9 cellular contexts compared by ENCODE assay signal in genomic region chr20:49889943-49890650, GRCh38. TPM values are rescaled to one million over a fixed set of nuclear protein-coding genes. Genes with fewer than 3 reads are reported as not detected.
A peak's percentile ranks its signal among the peaks of the same experiment; 100 is the strongest.
DNase-seq lines count a peak whose midpoint lies in the region; ATAC-seq, FAIRE-seq and TF ChIP-seq lines count a peak whose summit lies in the region.
"Had no signal": no experiment of that assay in that cellular context is flagged by ENCODE, and none has a peak within 500 bp of the region (broad histone marks: within the 10 kb centered on the region; RNA-seq: fewer than 3 reads in every experiment).

No MANE protein-coding gene starts in this region.

- H3K9me3 ChIP-seq in RWPE2 (ENCODE audit: severe bottlenecking) (no peaks in the 10 kb centered on the region), keratinocyte (ENCODE audit: control insufficient read depth, low read depth, low read length) (no peaks in the 10 kb centered on the region), stomach (no peaks in the 10 kb centered on the region)
- H3K9me3 ChIP-seq: suprapubic skin had no signal

- no peak overlapping the region for H3K56ac ChIP-seq in mesendoderm (ENCODE audit: low read length)

- no peak overlapping the region for H3K9ac ChIP-seq in keratinocyte (ENCODE audit: control insufficient read depth, extremely low read depth, insufficient read depth, low read length)
- no peak overlapping the region for H3K9ac ChIP-seq in mesendoderm (ENCODE audit: low read length)

- no peak overlapping the region for H3K4ac ChIP-seq in mesendoderm (ENCODE audit: low read depth, low read length)

- H3K4me2 ChIP-seq in keratinocyte (ENCODE audit: control insufficient read depth, extremely low read depth, insufficient read depth, low read depth, low read length) (no peak overlapping the region), mesendoderm (ENCODE audit: low read length) (no peak overlapping the region)

- H3K23ac ChIP-seq in mesendoderm (ENCODE audit: low read length), result no peak overlapping the region

- dilution Hi-C loops in keratinocyte (cut with MboI; ENCODE audit: extremely low pct_ligation_motif_present, low sequenced_read_pairs), result no loop called here

- ATAC-seq in RWPE2 (ENCODE audit: low read depth), result peak; percentile 17; the same call in 1 of the 3 replicates
- ATAC-seq in HG03039 (IDR thresholded peaks at IDR 0.05; ENCODE audit: unreplicated experiment), result no peak
- ATAC-seq in HG03342 (IDR thresholded peaks at IDR 0.05; ENCODE audit: unreplicated experiment), result no peak

- H2BK120ac ChIP-seq in mesendoderm (ENCODE audit: low read depth, low read length), result no peak overlapping the region

- intact Hi-C loops in stomach (cut with DNase I; ENCODE audit: low total_unique reads), result loop anchor here (2.0 kb wide), 1 partner anchor 279 kb away; no protein-coding TSS in a partner anchor

- H3K4me3 ChIP-seq in RWPE2 (ENCODE audit: severe bottlenecking) (no peak overlapping the region), keratinocyte (ENCODE audit: control insufficient read depth in 2 of 3, extremely low read depth in 1 of 3, insufficient read depth in 2 of 3, low read depth in 1 of 3, low read length in 3 of 3) (no peak overlapping the region), stomach (no peak overlapping the region), mesendoderm (ENCODE audit: low read length) (no peak overlapping the region)
- H3K4me3 ChIP-seq: suprapubic skin had no signal

- H2AFZ ChIP-seq in keratinocyte (ENCODE audit: control insufficient read depth, low read length), result no peak overlapping the region

- peaks cover 8% of the 10 kb centered on the region; the same call in 1 of the 2 replicates for H3K36me3 ChIP-seq in RWPE2 (ENCODE audit: low read depth)
- H3K36me3 ChIP-seq in keratinocyte (ENCODE audit: control insufficient read depth in 2 of 2, extremely low read depth in 1 of 2, insufficient read depth in 2 of 2, low read length in 2 of 2), result peaks cover 6% of the 10 kb centered on the region in 2 experiments
- H3K36me3 ChIP-seq in stomach, result peaks cover 7 to 40% (median 38%) of the 10 kb centered on the region in 4 donors
- H3K36me3 ChIP-seq in mesendoderm (ENCODE audit: control insufficient read depth, insufficient read depth, low read length), result no peaks in the 10 kb centered on the region

- no peaks in the 10 kb centered on the region for H3K27me3 ChIP-seq in RWPE2 (ENCODE audit: insufficient read depth, poor library complexity, severe bottlenecking)
- no peaks in the 10 kb centered on the region for H3K27me3 ChIP-seq in keratinocyte (ENCODE audit: control insufficient read depth, extremely low read depth, insufficient read depth, low read length)
- H3K27me3 ChIP-seq in stomach, result no peaks in the 10 kb centered on the region
- no peaks in the 10 kb centered on the region for H3K27me3 ChIP-seq in mesendoderm (ENCODE audit: insufficient read depth, low read length, poor library complexity)
- H3K27me3 ChIP-seq: suprapubic skin had no signal

- H2BK15ac ChIP-seq in mesendoderm (replicated peaks; ENCODE audit: low read depth), result no peak overlapping the region

- H3K27ac ChIP-seq in RWPE2 (ENCODE audit: poor library complexity, severe bottlenecking), result no peak overlapping the region
- H3K27ac ChIP-seq in keratinocyte (ENCODE audit: control insufficient read depth, insufficient read depth, low read length), result no peak overlapping the region
- peak overlapping the region in 4 of 5 donors; percentile 13 to 49 (median 41) for H3K27ac ChIP-seq in stomach
- no peak overlapping the region for H3K27ac ChIP-seq in mesendoderm (ENCODE audit: low read depth, low read length)
- H3K27ac ChIP-seq: suprapubic skin had no signal

- TF ChIP-seq EP300 in stomach (IDR thresholded peaks at IDR 0.05), result no peak

- no peaks in the 10 kb centered on the region for H3K4me1 ChIP-seq in RWPE2 (ENCODE audit: insufficient read depth, poor library complexity, severe bottlenecking)
- no peaks in the 10 kb centered on the region for H3K4me1 ChIP-seq in keratinocyte (ENCODE audit: control insufficient read depth, extremely low read depth, insufficient read depth, low read length)
- H3K4me1 ChIP-seq in stomach, result peaks cover 39 to 85% (median 64%) of the 10 kb centered on the region in 4 donors
- peaks cover 10% of the 10 kb centered on the region for H3K4me1 ChIP-seq in mesendoderm (ENCODE audit: control insufficient read depth, low read depth, low read length)

- WGBS in stomach, 5 donors, result 42 to 53% (median 47%) methylated on average over 13 to 16 of the region's 16 CpGs
- WGBS in mesendoderm (ENCODE audit: extremely low coverage, insufficient coverage, low lambda C conversion rate), result no CpG with 5 or more reads among the region's 16 CpGs

- H4K5ac ChIP-seq in mesendoderm (ENCODE audit: low read length), result no peak overlapping the region

- H2BK5ac ChIP-seq in mesendoderm (ENCODE audit: low read length), result no peak overlapping the region

- no peaks in the 10 kb centered on the region for H3K79me2 ChIP-seq in keratinocyte (ENCODE audit: control insufficient read depth, insufficient read depth, low read length)
- no peaks in the 10 kb centered on the region for H3K79me2 ChIP-seq in mesendoderm (ENCODE audit: control insufficient read depth, insufficient read depth, low read length)

- no peak overlapping the region for H3K18ac ChIP-seq in mesendoderm (ENCODE audit: low read length)

- FAIRE-seq in keratinocyte (lab: Jason Lieb, UNC), result no peak

- peak; percentile 95 for TF ChIP-seq CTCF in RWPE2 (IDR thresholded peaks at IDR 0.05; ENCODE audit: poor library complexity, severe bottlenecking)
- TF ChIP-seq CTCF in keratinocyte (optimal IDR thresholded peaks at IDR 0.05 in 1 of 3, IDR thresholded peaks at IDR 0.05 in 1 of 3, conservative IDR thresholded peaks at IDR 0.05 in 1 of 3; ENCODE audit: extremely low read depth in 1 of 3, insufficient read depth in 2 of 3, low read length in 3 of 3), result peak; percentile 59 to 81 (median 80)
- peak in 5 of 7 experiments; percentile 17 to 52 (median 30) for TF ChIP-seq CTCF in stomach (IDR thresholded peaks at IDR 0.05)

- peak; percentile 6 for DNase-seq in NCI-H748 (lab: John Stamatoyannopoulos, UW; ENCODE audit: unreplicated experiment)
- DNase-seq in NCI-H748 treated with DMSO at 0.1 percent for 48 hours (lab: John Stamatoyannopoulos, UW), result no peak
- DNase-seq in RWPE2 (ENCODE audit: low spot score), result peak; percentile 79
- DNase-seq in keratinocyte (ENCODE audit: low read depth, low spot score), result no peak
- DNase-seq in stomach, result peak; percentile 52
- DNase-seq in mesendoderm, result no peak

- H4K8ac ChIP-seq in mesendoderm (ENCODE audit: low read depth, low read length), result no peak overlapping the region

- no peak overlapping the region for H2AK5ac ChIP-seq in mesendoderm (ENCODE audit: low read length)

- TF ChIP-seq POLR2A in stomach (IDR thresholded peaks at IDR 0.05), result no peak

- no peaks in the 10 kb centered on the region for H3K79me1 ChIP-seq in mesendoderm (ENCODE audit: low read length)

- no peaks in the 10 kb centered on the region for H4K20me1 ChIP-seq in keratinocyte (ENCODE audit: control insufficient read depth, extremely low read depth, insufficient read depth, low read length)

- no peaks in the 10 kb centered on the region for H3K9me1 ChIP-seq in keratinocyte (ENCODE audit: control insufficient read depth, extremely low read depth, insufficient read depth, low read length)

RNA-seq across cellular contexts. Expression of gene SPATA2, which starts 25.2 kb away (rescaled TPM):
- 2.8 to 5.2 TPM (median 3.2 TPM) in 3 replicates for polyA plus RNA-seq in keratinocyte
- 1.5 TPM for polyA plus RNA-seq in keratinocyte (2011; ENCODE audit: low read depth)
- polyA plus RNA-seq in keratinocyte (2011; cell fraction: cytosol; rRNA removed), result 3.7 and 4.1 TPM in 2 replicates
- polyA plus RNA-seq in keratinocyte (2011; cell fraction: nucleus; rRNA removed), result 4.4 and 5.1 TPM in 2 replicates
- polyA plus RNA-seq in keratinocyte (2012; ENCODE audit: low replicate concordance), result 3.9 and 5.2 TPM in 2 replicates
- 2.5 to 8.9 TPM (median 4.1 TPM) in 3 replicates for polyA minus RNA-seq in keratinocyte
- 4.2 TPM for polyA minus RNA-seq in keratinocyte (2011; cell fraction: cytosol; rRNA and poly(A)+ RNA removed)
- polyA minus RNA-seq in keratinocyte (2011; cell fraction: nucleus; rRNA and poly(A)+ RNA removed), result 3.5 and 3.8 TPM in 2 replicates
- 10 to 100 TPM in 1 of 5 donors, 1 to 10 TPM in 4; 3.1 to 14.3 (median 7.6) TPM for total RNA-seq in stomach
- 1 to 10 TPM; 2.6 to 5.8 (median 3.9) TPM for polyA plus RNA-seq in stomach
- 10.0 TPM for polyA plus RNA-seq in mesendoderm (2013, experiment 1 of 2)
- 9.6 TPM for polyA plus RNA-seq in mesendoderm (2013, experiment 2 of 2)

RNA-seq across cellular contexts. Expression of gene RNF114, which starts 46.1 kb away (rescaled TPM):
- polyA plus RNA-seq in keratinocyte (41.0 to 61.2 TPM (median 58.4 TPM) in 3 replicates), stomach (10 to 100 TPM; 32.8 to 57.0 (median 41.7) TPM)
- polyA plus RNA-seq in keratinocyte (2011; ENCODE audit: low read depth), result 26.6 TPM
- polyA plus RNA-seq in keratinocyte (2011; cell fraction: cytosol; rRNA removed), result 44.0 and 51.7 TPM in 2 replicates
- 53.4 and 56.8 TPM in 2 replicates for polyA plus RNA-seq in keratinocyte (2011; cell fraction: nucleus; rRNA removed)
- polyA plus RNA-seq in keratinocyte (2012; ENCODE audit: low replicate concordance), result 39.7 and 52.4 TPM in 2 replicates
- 30.7 to 49.3 TPM (median 32.4 TPM) in 3 replicates for polyA minus RNA-seq in keratinocyte
- polyA minus RNA-seq in keratinocyte (2011; cell fraction: cytosol; rRNA and poly(A)+ RNA removed), result 56.6 TPM
- polyA minus RNA-seq in keratinocyte (2011; cell fraction: nucleus; rRNA and poly(A)+ RNA removed), result 16.2 and 25.1 TPM in 2 replicates
- total RNA-seq in stomach, result 100 to 1,000 TPM in 3 of 5 donors, 10 to 100 TPM in 2; 29.5 to 317 (median 138) TPM
- 60.4 TPM for polyA plus RNA-seq in mesendoderm (2013, experiment 1 of 2)
- 60.4 TPM for polyA plus RNA-seq in mesendoderm (2013, experiment 2 of 2)

Comparison
In these comparisons a context has a peak if more than half of its experiments do, and no peak if none do; other contexts are left out.
1. DNase-seq: peak in NCI-H748 (single experiment), RWPE2 (single experiment) and stomach (single experiment); none in NCI-H748 treated with DMSO at 0.1 percent for 48 hours (single experiment), keratinocyte (single experiment) and mesendoderm (single experiment).
2. H3K27ac ChIP-seq: peak in stomach (4 of 5); none in RWPE2 (single experiment), keratinocyte (single experiment) and mesendoderm (single experiment).
3. CTCF ChIP-seq: peak in every context shown above with its lines; median percentile 95 in RWPE2; 80 in keratinocyte; 30 in stomach.